8 cellular contexts compared by ENCODE assay signal in genomic region chr2:120680136-120680761, GRCh38. TPM values are rescaled to one million over a fixed set of nuclear protein-coding genes. Genes with fewer than 3 reads are reported as not detected.
A peak's percentile ranks its signal among the peaks of the same experiment; 100 is the strongest.
DNase-seq lines count a peak whose midpoint lies in the region; ATAC-seq and TF ChIP-seq lines count a peak whose summit lies in the region.

No MANE protein-coding gene starts in this region.

- peaks cover 4% of the 10 kb centered on the region for H3K4me1 Mint-ChIP-seq in activated CD4-positive, alpha-beta T cell treated with anti-CD3 and anti-CD28 coated beads, Interleukin-2, amount 10 ng/mL, durations not matched to agents 24 days and 14 days

- H3K36me3 Mint-ChIP-seq in activated CD4-positive, alpha-beta T cell treated with anti-CD3 and anti-CD28 coated beads, Interleukin-2, amount 10 ng/mL, durations not matched to agents 24 days and 14 days (ENCODE audit: low read depth): no peaks in the 10 kb centered on the region

- H3K27me3 ChIP-seq in lower lobe of right lung (ENCODE audit: low read depth): peaks cover 15% of the 10 kb centered on the region

- H3K27ac Mint-ChIP-seq in activated CD4-positive, alpha-beta T cell treated with anti-CD3 and anti-CD28 coated beads, Interleukin-2, amount 10 ng/mL, durations not matched to agents 24 days and 14 days: no peak overlapping the region

- intact Hi-C loops in activated CD4-positive, alpha-beta T cell treated with anti-CD3 and anti-CD28 coated beads, Interleukin-2, amount 10 ng/mL, durations not matched to agents 24 days and 14 days (cut with micrococcal nuclease): loop anchor here (1.0 to 2.0 kb wide), 2 partner anchors 337 to 571 kb away; no protein-coding TSS in a partner anchor
- intact Hi-C loops in lower lobe of right lung (cut with DNase I): loop anchor here (5.0 kb wide), 1 partner anchor 338 kb away; no protein-coding TSS in a partner anchor

- no peak overlapping the region for H3K27ac ChIP-seq in lower lobe of right lung

- peaks cover 23% of the 10 kb centered on the region for H3K27me3 Mint-ChIP-seq in activated CD4-positive, alpha-beta T cell treated with anti-CD3 and anti-CD28 coated beads, Interleukin-2, amount 10 ng/mL, durations not matched to agents 24 days and 14 days

- H3K9me3 ChIP-seq in lower lobe of right lung: no peaks in the 10 kb centered on the region

- no peaks in the 10 kb centered on the region for H3K9me3 Mint-ChIP-seq in activated CD4-positive, alpha-beta T cell treated with anti-CD3 and anti-CD28 coated beads, Interleukin-2, amount 10 ng/mL, durations not matched to agents 24 days and 14 days

- peak; percentile 74 for ATAC-seq in HG03159 (IDR thresholded peaks at IDR 0.05; ENCODE audit: unreplicated experiment)
- peak; percentile 85 for ATAC-seq in lower lobe of right lung
- no peak for ATAC-seq in GM21526 (IDR thresholded peaks at IDR 0.05; ENCODE audit: low FRiP score, unreplicated experiment)

- H3K4me1 ChIP-seq in lower lobe of right lung: peaks cover 5% of the 10 kb centered on the region

- no peak overlapping the region for H3K4me3 Mint-ChIP-seq in activated CD4-positive, alpha-beta T cell treated with anti-CD3 and anti-CD28 coated beads, Interleukin-2, amount 10 ng/mL, durations not matched to agents 24 days and 14 days

- no peak overlapping the region for H3K4me3 ChIP-seq in lower lobe of right lung

- DNase-seq in NCI-H510A (lab: John Stamatoyannopoulos, UW): peak; percentile 48
- DNase-seq in activated CD4-positive, alpha-beta T cell treated with anti-CD3 and anti-CD28 coated beads, Interleukin-2, amount 10 ng/mL, durations not matched to agents 24 days and 14 days: peak; percentile 90
- DNase-seq in dedifferentiated amniotic fluid mesenchymal stem cell (ENCODE audit: extremely low spot score): peak; percentile 84
- peak; percentile 84 for DNase-seq in lower lobe of right lung
- peak; percentile 50 to 67 (median 54) for DNase-seq in stimulated activated CD4-positive, alpha-beta T cell treated with anti-CD3 and anti-CD28 coated beads, TNF-alpha, amount 100 ng/mL, for 24 hours (ENCODE audit: low read depth in 3 of 3)

- TF ChIP-seq CTCF in GM12873 (IDR thresholded peaks at IDR 0.05; ENCODE audit: insufficient read depth, low read depth, low read length, missing control alignments) (peak; percentile 71), lower lobe of right lung (IDR thresholded peaks at IDR 0.05) (peak; percentile 35)

- no peaks in the 10 kb centered on the region for H3K36me3 ChIP-seq in lower lobe of right lung

RNA-seq across cellular contexts. Expression of gene GLI2, which starts 55.4 kb away (rescaled TPM):
- 0.09 and 0.14 TPM in 2 replicates for total RNA-seq in activated CD4-positive, alpha-beta T cell treated with anti-CD3 and anti-CD28 coated beads, Interleukin-2, amount 10 ng/mL, durations not matched to agents 24 days and 14 days
- total RNA-seq in lower lobe of right lung: 3.3 TPM
